ENCODE assay signal across 20 cellular contexts in genomic region chr12:38883629-38884134, GRCh38.
"Had no signal": no experiment of that assay in that cellular context is flagged by ENCODE, and none has a peak within 500 bp of the region (broad histone marks: within the 10 kb centered on the region; RNA-seq: fewer than 3 reads in every experiment).

No MANE protein-coding gene starts in this region.

- H3K27me3 ChIP-seq: colonic mucosa, foreskin keratinocyte, neutrophil, suprapubic skin, thyroid gland, uterus had no signal

- H3K4me1 ChIP-seq: colonic mucosa, foreskin keratinocyte, psoas muscle, thyroid gland, uterus had no signal

- DNase-seq: colonic mucosa; dermis blood vessel endothelial cell; endodermal cell; erythroblast; foreskin keratinocyte; immature natural killer cell; kidney; mesenchymal stem cell; naive thymus-derived CD4-positive, alpha-beta T cell; psoas muscle; retina; stimulated activated CD4-positive, alpha-beta T cell treated with anti-CD3 and anti-CD28 coated beads, Interleukin-2, amount 100 ng/mL, for 48 hours; stimulated activated naive CD8-positive, alpha-beta T cell treated with anti-CD3 and anti-CD28 coated beads, Interleukin-15, Interleukin-2, amounts not matched to agents 100 U/mL and 50 U/mL, for 24 hours; thyroid gland; uterus had no signal

- H3K36me3 ChIP-seq: colonic mucosa, neutrophil, suprapubic skin, thyroid gland, uterus had no signal

- FAIRE-seq: endothelial cell of umbilical vein, kidney had no signal

- H3K27ac ChIP-seq: colonic mucosa, foreskin keratinocyte, neutrophil, psoas muscle, suprapubic skin, thyroid gland, uterus had no signal

- H3K9me3 ChIP-seq: colonic mucosa, neutrophil, psoas muscle, suprapubic skin, thyroid gland, uterus had no signal

- H3K4me3 ChIP-seq: colonic mucosa, lung, psoas muscle, smooth muscle cell, suprapubic skin, thyroid gland, uterus had no signal

- H3K4me2 ChIP-seq: smooth muscle cell had no signal

- ATAC-seq: foreskin keratinocyte; naive thymus-derived CD4-positive, alpha-beta T cell; psoas muscle; stimulated activated naive CD8-positive, alpha-beta T cell treated with anti-CD3 and anti-CD28 coated beads, Interleukin-15, Interleukin-2, amounts not matched to agents 100 U/mL and 50 U/mL, for 24 hours had no signal
